ENCODE assay signal across 12 cellular contexts in genomic region chr6:132060591-132060990, GRCh38.
DNase-seq lines count a peak whose midpoint lies in the region; ATAC-seq, FAIRE-seq and TF ChIP-seq lines count a peak whose summit lies in the region.
"Had no signal": no experiment of that assay in that cellular context is flagged by ENCODE, and none has a peak within 500 bp of the region (broad histone marks: within the 10 kb centered on the region; RNA-seq: fewer than 3 reads in every experiment).

No MANE protein-coding gene starts in this region.

- in situ Hi-C loops in mammary epithelial cell (cut with MboI; ENCODE audit: low sequenced_read_pairs in 2 of 2): no loop called here

- TF ChIP-seq CTCF in mammary epithelial cell (conservative IDR thresholded peaks at IDR 0.05 in 1 of 2, IDR thresholded peaks at IDR 0.05 in 1 of 2; ENCODE audit: extremely low read depth in 1 of 2, insufficient read depth in 1 of 2, low read depth in 1 of 2, low read length in 2 of 2): no peak
- TF ChIP-seq CTCF in nephron (IDR thresholded peaks at IDR 0.05; ENCODE audit: unreplicated experiment in 3 of 3): no peak
- no peak for TF ChIP-seq CTCF in prostate gland (IDR thresholded peaks at IDR 0.05)

- H3K36me3 Mint-ChIP-seq in nephron (ENCODE audit: low read depth): no peaks in the 10 kb centered on the region
- no peaks in the 10 kb centered on the region for H3K36me3 Mint-ChIP-seq in activated naive CD4-positive, alpha-beta T cell treated with anti-CD3 and anti-CD28 coated beads, Interleukin-2, amount 10 ng/mL, durations not matched to agents 7 days and 5 days

- no peak overlapping the region for H3K4me3 Mint-ChIP-seq in nephron
- H3K4me3 Mint-ChIP-seq in activated naive CD4-positive, alpha-beta T cell treated with anti-CD3 and anti-CD28 coated beads, Interleukin-2, amount 10 ng/mL, durations not matched to agents 7 days and 5 days: no peak overlapping the region

- H3K9ac ChIP-seq in mammary epithelial cell (ENCODE audit: insufficient read depth, low read length): no peak overlapping the region

- H3K4me1 Mint-ChIP-seq in nephron: peaks cover 51% of the 10 kb centered on the region
- no peaks in the 10 kb centered on the region for H3K4me1 Mint-ChIP-seq in activated naive CD4-positive, alpha-beta T cell treated with anti-CD3 and anti-CD28 coated beads, Interleukin-2, amount 10 ng/mL, durations not matched to agents 7 days and 5 days

- peak overlapping the region; percentile 44 to 65 (median 60) for H3K27ac Mint-ChIP-seq in nephron
- no peak overlapping the region for H3K27ac Mint-ChIP-seq in activated naive CD4-positive, alpha-beta T cell treated with anti-CD3 and anti-CD28 coated beads, Interleukin-2, amount 10 ng/mL, durations not matched to agents 7 days and 5 days

- H3K36me3 ChIP-seq in mammary epithelial cell (ENCODE audit: insufficient read depth, low read length) (no peaks in the 10 kb centered on the region), prostate gland (no peaks in the 10 kb centered on the region)
- H3K36me3 ChIP-seq: left ventricle myocardium inferior had no signal

- H3K9me3 Mint-ChIP-seq in nephron: peaks cover 11% of the 10 kb centered on the region
- no peaks in the 10 kb centered on the region for H3K9me3 Mint-ChIP-seq in activated naive CD4-positive, alpha-beta T cell treated with anti-CD3 and anti-CD28 coated beads, Interleukin-2, amount 10 ng/mL, durations not matched to agents 7 days and 5 days

- intact Hi-C loops in mammary epithelial cell (cut with micrococcal nuclease): loop anchor here (5.0 kb wide), 1 partner anchor 108 kb away; the partner anchor contains the start of gene CCN2
- intact Hi-C loops in prostate gland (cut with DNase I): no loop called here

- H3K4me3 ChIP-seq in mammary epithelial cell (replicated peaks in 1 of 3; ENCODE audit: insufficient read depth in 1 of 3, low read depth in 2 of 3, low read length in 3 of 3) (no peak overlapping the region), prostate gland (no peak overlapping the region)
- H3K4me3 ChIP-seq: left ventricle myocardium inferior had no signal

- H3K4me2 ChIP-seq in mammary epithelial cell (ENCODE audit: insufficient read depth, low read depth, low read length): no peak overlapping the region

- H3K4me1 ChIP-seq in mammary epithelial cell (ENCODE audit: insufficient read depth, low read length): peaks cover 22% of the 10 kb centered on the region
- H3K4me1 ChIP-seq in prostate gland (replicated peaks): no peaks in the 10 kb centered on the region

- CTCF ChIA-PET in mammary epithelial cell (lab: Charles Lee; ENCODE audit: low non-redundant PET): no interaction called here
- CTCF ChIA-PET in activated naive CD4-positive, alpha-beta T cell treated with anti-CD3 and anti-CD28 coated beads, Interleukin-2, amount 10 ng/mL, durations not matched to agents 7 days and 5 days (lab: Charles Lee): no interaction called here

- H3K27me3 ChIP-seq in mammary epithelial cell (ENCODE audit: insufficient read depth, low read length) (no peaks in the 10 kb centered on the region), prostate gland (replicated peaks; ENCODE audit: insufficient read depth) (no peaks in the 10 kb centered on the region)

- DNase-seq in EH (ENCODE audit: low read depth) (peak; percentile 89), NCI-H146 treated with DMSO at 0.1 percent for 48 hours (lab: John Stamatoyannopoulos, UW; ENCODE audit: unreplicated experiment) (peak; percentile 18), mammary epithelial cell (peak; percentile 60), frontal cortex (ENCODE audit: low spot score in 2 of 2) (no peak), prostate gland (ENCODE audit: low spot score) (no peak)
- no peak for DNase-seq in activated naive CD4-positive, alpha-beta T cell treated with anti-CD3 and anti-CD28 coated beads, Interleukin-2, amount 10 ng/mL, durations not matched to agents 7 days and 5 days
- DNase-seq: caudate nucleus; left ventricle myocardium inferior; stimulated activated naive CD4-positive, alpha-beta T cell had no signal

- no peak for FAIRE-seq in frontal cortex (lab: Jason Lieb, UNC)

- H4K20me1 ChIP-seq in mammary epithelial cell (ENCODE audit: insufficient read depth, low read length): no peaks in the 10 kb centered on the region

- H3K9me3 ChIP-seq in mammary epithelial cell (replicated peaks; ENCODE audit: insufficient read depth, low read length): no peaks in the 10 kb centered on the region
- no peaks in the 10 kb centered on the region for H3K9me3 ChIP-seq in prostate gland

- H3K27ac ChIP-seq in mammary epithelial cell (ENCODE audit: insufficient read depth, low read depth, low read length) (no peak overlapping the region), prostate gland (no peak overlapping the region)
- H3K27ac ChIP-seq: left ventricle myocardium inferior had no signal

- peaks cover under 1% of the 10 kb centered on the region for H3K27me3 Mint-ChIP-seq in nephron (ENCODE audit: low read depth)
- H3K27me3 Mint-ChIP-seq in activated naive CD4-positive, alpha-beta T cell treated with anti-CD3 and anti-CD28 coated beads, Interleukin-2, amount 10 ng/mL, durations not matched to agents 7 days and 5 days: no peaks in the 10 kb centered on the region

- no peaks in the 10 kb centered on the region for H3K79me2 ChIP-seq in mammary epithelial cell (ENCODE audit: insufficient read depth, low read length)

- no peak for ATAC-seq in HG02981 (IDR thresholded peaks at IDR 0.05; ENCODE audit: unreplicated experiment)
- ATAC-seq: Right ventricle myocardium inferior had no signal

- BruUV-seq in mammary epithelial cell (replicated peaks; lab: Mats Ljungman, UMichigan): no TSS peak

- no peak for TF ChIP-seq POLR2A in prostate gland (IDR thresholded peaks at IDR 0.05)

- WGBS in mammary epithelial cell (ENCODE audit: low coverage, missing lambda C conversion rate): 80% methylated on average over 4 of the region's 4 CpGs
- WGBS in prostate gland: 47% methylated on average over 4 of the region's 4 CpGs

- dilution Hi-C loops in mammary epithelial cell (cut with HindIII; ENCODE audit: low sequenced_read_pairs): no loop called here

- H2AFZ ChIP-seq in mammary epithelial cell (ENCODE audit: low read depth, low read length): no peak overlapping the region

Comparison
In these comparisons a context has a peak if more than half of its experiments do, and no peak if none do; other contexts are left out.
1. DNase-seq: peak in EH (single experiment), NCI-H146 treated with DMSO at 0.1 percent for 48 hours (single experiment) and mammary epithelial cell (single experiment); none in frontal cortex (0 of 2), activated naive CD4-positive, alpha-beta T cell treated with anti-CD3 and anti-CD28 coated beads, Interleukin-2, amount 10 ng/mL, durations not matched to agents 7 days and 5 days (single experiment) and prostate gland (single experiment).